In genomic region chr1:31299365-31299764, GRCh38 we compare ENCODE assay signal across 1 cellular context.
TF ChIP-seq lines count a peak whose summit lies in the region.

No MANE protein-coding gene starts in this region.

TF ChIP-seq in HEK293, 187 proteins besides CTCF, POLR2A, EP300 and RAD21 (continued from another document):
- TF ChIP-seq, protein P1, sequence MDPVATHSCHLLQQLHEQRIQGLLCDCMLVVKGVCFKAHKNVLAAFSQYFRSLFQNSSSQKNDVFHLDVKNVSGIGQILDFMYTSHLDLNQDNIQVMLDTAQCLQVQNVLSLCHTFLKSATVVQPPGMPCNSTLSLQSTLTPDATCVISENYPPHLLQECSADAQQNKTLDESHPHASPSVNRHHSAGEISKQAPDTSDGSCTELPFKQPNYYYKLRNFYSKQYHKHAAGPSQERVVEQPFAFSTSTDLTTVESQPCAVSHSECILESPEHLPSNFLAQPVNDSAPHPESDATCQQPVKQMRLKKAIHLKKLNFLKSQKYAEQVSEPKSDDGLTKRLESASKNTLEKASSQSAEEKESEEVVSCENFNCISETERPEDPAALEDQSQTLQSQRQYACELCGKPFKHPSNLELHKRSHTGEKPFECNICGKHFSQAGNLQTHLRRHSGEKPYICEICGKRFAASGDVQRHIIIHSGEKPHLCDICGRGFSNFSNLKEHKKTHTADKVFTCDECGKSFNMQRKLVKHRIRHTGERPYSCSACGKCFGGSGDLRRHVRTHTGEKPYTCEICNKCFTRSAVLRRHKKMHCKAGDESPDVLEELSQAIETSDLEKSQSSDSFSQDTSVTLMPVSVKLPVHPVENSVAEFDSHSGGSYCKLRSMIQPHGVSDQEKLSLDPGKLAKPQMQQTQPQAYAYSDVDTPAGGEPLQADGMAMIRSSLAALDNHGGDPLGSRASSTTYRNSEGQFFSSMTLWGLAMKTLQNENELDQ (tag by site-specific recombination; IDR thresholded peaks at IDR 0.05; ENCODE audit: low read depth) = no peak
- TF ChIP-seq, protein P2, sequence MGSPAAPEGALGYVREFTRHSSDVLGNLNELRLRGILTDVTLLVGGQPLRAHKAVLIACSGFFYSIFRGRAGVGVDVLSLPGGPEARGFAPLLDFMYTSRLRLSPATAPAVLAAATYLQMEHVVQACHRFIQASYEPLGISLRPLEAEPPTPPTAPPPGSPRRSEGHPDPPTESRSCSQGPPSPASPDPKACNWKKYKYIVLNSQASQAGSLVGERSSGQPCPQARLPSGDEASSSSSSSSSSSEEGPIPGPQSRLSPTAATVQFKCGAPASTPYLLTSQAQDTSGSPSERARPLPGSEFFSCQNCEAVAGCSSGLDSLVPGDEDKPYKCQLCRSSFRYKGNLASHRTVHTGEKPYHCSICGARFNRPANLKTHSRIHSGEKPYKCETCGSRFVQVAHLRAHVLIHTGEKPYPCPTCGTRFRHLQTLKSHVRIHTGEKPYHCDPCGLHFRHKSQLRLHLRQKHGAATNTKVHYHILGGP (tag by site-specific recombination; IDR thresholded peaks at IDR 0.05) = 0 out of 2 replicates have a peak, but pooled peaks have one; percentile 23
- TF ChIP-seq PRDM4 (tag by site-specific recombination; IDR thresholded peaks at IDR 0.05) = peak; percentile 18; the same call in 1 of the 2 replicates
